ENCODE assay signal across 17 cellular contexts in the genomic region with DNA sequence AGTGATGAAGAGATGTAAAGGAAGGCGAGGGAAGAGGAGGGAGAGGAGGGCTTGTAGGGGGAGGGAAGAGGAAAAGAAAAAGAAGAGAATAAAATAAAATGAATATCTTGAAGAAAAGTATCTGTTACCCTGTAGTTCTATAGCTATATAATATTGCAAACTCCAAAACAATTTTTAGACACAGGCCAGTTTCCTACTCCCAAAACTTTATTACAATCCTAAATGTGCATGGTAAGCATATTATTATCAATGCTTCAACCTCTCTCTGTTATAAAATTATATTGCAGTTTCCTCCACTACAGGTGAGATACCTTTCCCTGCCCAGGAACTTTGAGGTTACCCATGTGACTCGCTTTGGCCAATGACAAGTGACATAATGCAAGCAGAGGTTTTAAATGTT.
DNase-seq lines count a peak whose midpoint lies in the region; ATAC-seq, FAIRE-seq and TF ChIP-seq lines count a peak whose summit lies in the region.
"Had no signal": no experiment of that assay in that cellular context is flagged by ENCODE, and none has a peak within 500 bp of the region (broad histone marks: within the 10 kb centered on the region; RNA-seq: fewer than 3 reads in every experiment).

No MANE protein-coding gene starts in this region.

- H3K36me3 ChIP-seq in K562 (ENCODE audit: control insufficient read depth, insufficient read depth, low read length) (no peaks in the 10 kb centered on the region), mesendoderm (ENCODE audit: control insufficient read depth, insufficient read depth, low read length) (no peaks in the 10 kb centered on the region), trophoblast cell (ENCODE audit: control insufficient read depth in 1 of 2, insufficient read depth in 2 of 2, low read length in 2 of 2) (no peaks in the 10 kb centered on the region)
- H3K36me3 ChIP-seq: BLaER1 treated with 17β-estradiol and CSF1 and Interleukin-3, amounts not matched to agents 10 nM and 100 nM had no signal

- H3K18ac ChIP-seq in mesendoderm (ENCODE audit: low read length) (no peak overlapping the region), trophoblast cell (ENCODE audit: low read length) (no peak overlapping the region)

- no peak overlapping the region for H3K14ac ChIP-seq in trophoblast cell (ENCODE audit: low read length)

- H3K4me1 ChIP-seq in K562 (replicated peaks in 1 of 2; ENCODE audit: control insufficient read depth in 2 of 2, insufficient read depth in 2 of 2, low read length in 2 of 2) (no peaks in the 10 kb centered on the region), mesendoderm (ENCODE audit: control insufficient read depth, low read depth, low read length) (peaks cover 2% of the 10 kb centered on the region), trophoblast cell (ENCODE audit: control insufficient read depth in 1 of 2, insufficient read depth in 2 of 2, low read length in 2 of 2) (peaks cover 0 to 2% of the 10 kb centered on the region in 2 experiments)
- H3K4me1 ChIP-seq: BLaER1 treated with 17β-estradiol and CSF1 and Interleukin-3, amounts not matched to agents 10 nM and 100 nM had no signal

- TF ChIP-seq RAD21 in Ishikawa (IDR thresholded peaks at IDR 0.05; ENCODE audit: low read depth) (no peak), K562 (CRISPR knock-in tag; conservative IDR thresholded peaks at IDR 0.05 in 1 of 2, IDR thresholded peaks at IDR 0.05 in 1 of 2) (no peak)

- H3K23ac ChIP-seq in mesendoderm (ENCODE audit: low read length) (no peak overlapping the region), trophoblast cell (ENCODE audit: low read length) (no peak overlapping the region)

- no peak overlapping the region for H2BK15ac ChIP-seq in mesendoderm (replicated peaks; ENCODE audit: low read depth)

- no peak overlapping the region for H4K5ac ChIP-seq in mesendoderm (ENCODE audit: low read length)

- no peak overlapping the region for H3K56ac ChIP-seq in mesendoderm (ENCODE audit: low read length)

- 0% methylated on average over 1 of the region's 2 CpGs for WGBS in K562 (ENCODE audit: insufficient coverage, low coverage, missing lambda C conversion rate)
- WGBS in mesendoderm (ENCODE audit: extremely low coverage, insufficient coverage, low lambda C conversion rate) = 100% methylated on average over 1 of the region's 2 CpGs
- 100% methylated on average over 1 of the region's 2 CpGs for WGBS in trophoblast cell (ENCODE audit: extremely low coverage, insufficient coverage, insufficient read length)

- H3K27ac ChIP-seq in K562 (ENCODE audit: extremely low read depth, low read depth, low read length) = no peak overlapping the region
- H3K27ac ChIP-seq in mesendoderm (ENCODE audit: low read depth, low read length) = no peak overlapping the region
- H3K27ac ChIP-seq in trophoblast cell (ENCODE audit: low read depth, low read length) = no peak overlapping the region
- H3K27ac ChIP-seq: 22Rv1; BLaER1 treated with 17β-estradiol and CSF1 and Interleukin-3, amounts not matched to agents 10 nM and 100 nM; HL-60 had no signal

- no peak overlapping the region for H4K91ac ChIP-seq in trophoblast cell (ENCODE audit: low read depth, low read length)

- DNase-seq in DMS53 (lab: John Stamatoyannopoulos, UW) (peak; percentile 9), DMS53 treated with DMSO at 0.1 percent for 48 hours (lab: John Stamatoyannopoulos, UW; ENCODE audit: unreplicated experiment) (no peak), K562 (ENCODE audit: extremely low read depth in 1 of 4, low spot score in 3 of 4) (no peak), mesendoderm (peak; percentile 29), trophoblast cell (no peak), GM13977 (ENCODE audit: low spot score) (no peak)
- DNase-seq: AML-193; CD4-positive, CD25-positive, alpha-beta regulatory T cell; DMS79; HCEC 1CT had no signal

- H3K4me2 ChIP-seq in K562 (ENCODE audit: insufficient read depth, low read length) = no peak overlapping the region
- H3K4me2 ChIP-seq in mesendoderm (ENCODE audit: low read length) = no peak overlapping the region
- no peak overlapping the region for H3K4me2 ChIP-seq in trophoblast cell (ENCODE audit: low read length)
- H3K4me2 ChIP-seq: BLaER1 treated with 17β-estradiol and CSF1 and Interleukin-3, amounts not matched to agents 10 nM and 100 nM had no signal

- CTCF ChIA-PET in K562 (lab: Yijun Ruan, JAX; ENCODE audit: low intra/inter-chr PET ratio) = no interaction called here

- no peak for ATAC-seq in K562
- no peak for ATAC-seq in GM18861 (IDR thresholded peaks at IDR 0.05; ENCODE audit: unreplicated experiment)
- ATAC-seq: GM12878 had no signal

- H4K8ac ChIP-seq in mesendoderm (ENCODE audit: low read depth, low read length) = no peak overlapping the region
- no peak overlapping the region for H4K8ac ChIP-seq in trophoblast cell (ENCODE audit: low read depth, low read length)

- BruUV-seq in K562 (replicated peaks; lab: Mats Ljungman, UMichigan) = no TSS peak

- no peak overlapping the region for H2BK5ac ChIP-seq in mesendoderm (ENCODE audit: low read length)
- no peak overlapping the region for H2BK5ac ChIP-seq in trophoblast cell (ENCODE audit: low read depth, low read length, poor library complexity)

- H2BK120ac ChIP-seq in mesendoderm (ENCODE audit: low read depth, low read length) (no peak overlapping the region), trophoblast cell (ENCODE audit: insufficient read depth, low read length, poor library complexity) (no peak overlapping the region)

- TF ChIP-seq EP300 in Ishikawa (IDR thresholded peaks at IDR 0.05; ENCODE audit: borderline replicate concordance) (no peak), K562 (IDR thresholded peaks at IDR 0.05; ENCODE audit: low read length) (no peak)

- intact Hi-C loops in K562 (cut with micrococcal nuclease) = no loop called here

- H3K4ac ChIP-seq in mesendoderm (ENCODE audit: low read depth, low read length) (no peak overlapping the region), trophoblast cell (ENCODE audit: low read depth, low read length) (no peak overlapping the region)

- POLR2A ChIA-PET in K562 (lab: Yijun Ruan, JAX) = no interaction called here

- no peaks in the 10 kb centered on the region for H3K9me1 ChIP-seq in K562 (ENCODE audit: control insufficient read depth, insufficient read depth, low read length)

- H4K12ac ChIP-seq in trophoblast cell (ENCODE audit: low read depth, low read length) = no peak overlapping the region

- H3K9ac ChIP-seq in K562 (ENCODE audit: insufficient read depth in 1 of 2, low read depth in 2 of 2, low read length in 2 of 2) (no peak overlapping the region), mesendoderm (ENCODE audit: low read length) (no peak overlapping the region), trophoblast cell (ENCODE audit: low read length) (no peak overlapping the region)
- H3K9ac ChIP-seq: BLaER1 treated with 17β-estradiol and CSF1 and Interleukin-3, amounts not matched to agents 10 nM and 100 nM had no signal

- H3K9me3 ChIP-seq in K562 (replicated peaks; ENCODE audit: control insufficient read depth, insufficient read depth, low read depth, low read length) (no peaks in the 10 kb centered on the region), trophoblast cell (ENCODE audit: insufficient read depth, low read depth, low read length) (no peaks in the 10 kb centered on the region)
- H3K9me3 ChIP-seq: BLaER1 treated with 17β-estradiol and CSF1 and Interleukin-3, amounts not matched to agents 10 nM and 100 nM had no signal

- no peak overlapping the region for H3K4me3 ChIP-seq in K562
- no peak overlapping the region for H3K4me3 ChIP-seq in mesendoderm (ENCODE audit: low read length)
- no peak overlapping the region for H3K4me3 ChIP-seq in trophoblast cell (ENCODE audit: low read depth, low read length)
- H3K4me3 ChIP-seq: BLaER1 treated with 17β-estradiol and CSF1 and Interleukin-3, amounts not matched to agents 10 nM and 100 nM; GM12878 had no signal

- TF ChIP-seq CTCF in K562 (IDR thresholded peaks at IDR 0.05 in 2 of 3, conservative IDR thresholded peaks at IDR 0.05 in 1 of 3; ENCODE audit: insufficient read depth in 2 of 3, low read depth in 1 of 3, low read length in 3 of 3) (no peak), GM13977 (IDR thresholded peaks at IDR 0.05; ENCODE audit: extremely low read depth, insufficient read depth, missing control alignments) (no peak)

- H2AK5ac ChIP-seq in mesendoderm (ENCODE audit: low read length) = no peak overlapping the region
- H2AK5ac ChIP-seq in trophoblast cell (ENCODE audit: low read length) = no peak overlapping the region

- H3K79me1 ChIP-seq in mesendoderm (ENCODE audit: low read length) = peaks cover 12% of the 10 kb centered on the region
- H3K79me1 ChIP-seq in trophoblast cell (ENCODE audit: low read length) = no peaks in the 10 kb centered on the region

- H3K79me2 ChIP-seq in K562 (ENCODE audit: control insufficient read depth, insufficient read depth, low read length) = no peaks in the 10 kb centered on the region
- H3K79me2 ChIP-seq in mesendoderm (ENCODE audit: control insufficient read depth, insufficient read depth, low read length) = peaks cover 6% of the 10 kb centered on the region
- H3K79me2 ChIP-seq in trophoblast cell (ENCODE audit: control insufficient read depth, insufficient read depth, low read length, poor library complexity) = no peaks in the 10 kb centered on the region

- H3K27me3 ChIP-seq in K562 (ENCODE audit: control insufficient read depth in 2 of 2, insufficient read depth in 2 of 2, low read length in 2 of 2) (no peaks in the 10 kb centered on the region), mesendoderm (ENCODE audit: insufficient read depth, low read length, poor library complexity) (no peaks in the 10 kb centered on the region), trophoblast cell (ENCODE audit: insufficient read depth, low read length) (no peaks in the 10 kb centered on the region)
- H3K27me3 ChIP-seq: BLaER1 treated with 17β-estradiol and CSF1 and Interleukin-3, amounts not matched to agents 10 nM and 100 nM had no signal

- in situ Hi-C loops in K562 (cut with MboI) (no loop called here), GM13977 (cut with MboI; ENCODE audit: low pct_unique_long_range_greater_than_20kb, low sequenced_read_pairs, unreplicated experiment) (no loop called here)

- FAIRE-seq in K562 (lab: Jason Lieb, UNC) = no peak
- FAIRE-seq: GM12878, GM19239 had no signal

- TF ChIP-seq POLR2A in K562 (conservative IDR thresholded peaks at IDR 0.05) = no peak

- H2BK12ac ChIP-seq in trophoblast cell (ENCODE audit: low read length) = no peak overlapping the region

- no peaks in the 10 kb centered on the region for H4K20me1 ChIP-seq in K562 (replicated peaks; ENCODE audit: control insufficient read depth, insufficient read depth, low read length)
- H4K20me1 ChIP-seq: BLaER1 treated with 17β-estradiol and CSF1 and Interleukin-3, amounts not matched to agents 10 nM and 100 nM had no signal

- H2AFZ ChIP-seq in K562 (ENCODE audit: low read depth, low read length) (no peak overlapping the region), trophoblast cell (ENCODE audit: insufficient read depth, low read length, poor library complexity) (no peak overlapping the region)

Comparison
In these comparisons a context has a peak if more than half of its experiments do, and no peak if none do; other contexts are left out.
1. DNase-seq: peak in DMS53 (single experiment) and mesendoderm (single experiment); none in DMS53 treated with DMSO at 0.1 percent for 48 hours (single experiment), K562 (0 of 4), trophoblast cell (0 of 2) and GM13977 (single experiment).